21 cellular contexts compared by ENCODE assay signal in genomic region chr6:36793296-36793912, GRCh38. TPM values are rescaled to one million over a fixed set of nuclear protein-coding genes. Genes with fewer than 3 reads are reported as not detected.
DNase-seq lines count a peak whose midpoint lies in the region; TF ChIP-seq lines count a peak whose summit lies in the region.
"Had no signal": no experiment of that assay in that cellular context is flagged by ENCODE, and none has a peak within 500 bp of the region (broad histone marks: within the 10 kb centered on the region; RNA-seq: fewer than 3 reads in every experiment).

No MANE protein-coding gene starts in this region.

- H2AFZ ChIP-seq in neural progenitor cell (replicated peaks): peak overlapping the region; percentile 95

- H3K36me3 ChIP-seq in BLaER1: no peaks in the 10 kb centered on the region
- H3K36me3 ChIP-seq in neural progenitor cell: no peaks in the 10 kb centered on the region
- H3K36me3 ChIP-seq: gastroesophageal sphincter, pancreas, upper lobe of left lung had no signal

- no peak for TF ChIP-seq CTCF in glutamatergic neuron (IDR thresholded peaks at IDR 0.05; ENCODE audit: partially characterized antibody, unreplicated experiment)
- TF ChIP-seq CTCF in neural progenitor cell (IDR thresholded peaks at IDR 0.05): no peak
- no peak for TF ChIP-seq CTCF in chondrocyte (IDR thresholded peaks at IDR 0.05)

- H3K4me1 Mint-ChIP-seq in glutamatergic neuron (ENCODE audit: low read depth, unreplicated experiment): peaks cover 18% of the 10 kb centered on the region
- H3K4me1 Mint-ChIP-seq in neural progenitor cell: peaks cover 50% of the 10 kb centered on the region
- H3K4me1 Mint-ChIP-seq in chondrocyte (ENCODE audit: low read depth): no peaks in the 10 kb centered on the region

- H3K4me2 ChIP-seq in BLaER1 (peak overlapping the region; percentile 43), neural progenitor cell (peak overlapping the region; percentile 34)

- H3K9me3 Mint-ChIP-seq in glutamatergic neuron (ENCODE audit: unreplicated experiment): peaks cover 6% of the 10 kb centered on the region
- H3K9me3 Mint-ChIP-seq in neural progenitor cell: no peaks in the 10 kb centered on the region
- H3K9me3 Mint-ChIP-seq in chondrocyte (ENCODE audit: low read depth): no peaks in the 10 kb centered on the region
- H3K9me3 Mint-ChIP-seq: stimulated activated naive CD8-positive, alpha-beta T cell treated with anti-CD3 and anti-CD28 coated beads, Interleukin-15, Interleukin-2, amounts not matched to agents 100 ng/mL and 50 ng/mL, for 24 hours had no signal

- H3K9ac ChIP-seq in BLaER1: no peak overlapping the region
- no peak overlapping the region for H3K9ac ChIP-seq in neural progenitor cell

- H3K27ac ChIP-seq in BLaER1 (no peak overlapping the region), neural progenitor cell (peak overlapping the region; percentile 70)
- H3K27ac ChIP-seq: gastroesophageal sphincter, pancreas, upper lobe of left lung had no signal

- peak overlapping the region; percentile 93 for H3K27ac Mint-ChIP-seq in glutamatergic neuron (ENCODE audit: unreplicated experiment)
- H3K27ac Mint-ChIP-seq in neural progenitor cell: peak overlapping the region; percentile 57
- no peak overlapping the region for H3K27ac Mint-ChIP-seq in chondrocyte (ENCODE audit: unreplicated experiment)
- H3K27ac Mint-ChIP-seq: stimulated activated naive CD8-positive, alpha-beta T cell treated with anti-CD3 and anti-CD28 coated beads, Interleukin-15, Interleukin-2, amounts not matched to agents 100 ng/mL and 50 ng/mL, for 24 hours had no signal

- peaks cover 21% of the 10 kb centered on the region for H3F3A ChIP-seq in neural progenitor cell (ENCODE audit: low read depth)

- H3K27me3 ChIP-seq in BLaER1 (no peaks in the 10 kb centered on the region), neural progenitor cell (no peaks in the 10 kb centered on the region)
- H3K27me3 ChIP-seq: pancreas, upper lobe of left lung had no signal

- H3K36me3 Mint-ChIP-seq in glutamatergic neuron (ENCODE audit: unreplicated experiment) (no peaks in the 10 kb centered on the region), neural progenitor cell (no peaks in the 10 kb centered on the region), chondrocyte (ENCODE audit: low read depth) (no peaks in the 10 kb centered on the region)

- peak overlapping the region; percentile 72 for H3K4me3 Mint-ChIP-seq in glutamatergic neuron (ENCODE audit: unreplicated experiment)
- peak overlapping the region; percentile 12 for H3K4me3 Mint-ChIP-seq in neural progenitor cell
- H3K4me3 Mint-ChIP-seq in chondrocyte (ENCODE audit: unreplicated experiment): no peak overlapping the region
- H3K4me3 Mint-ChIP-seq: stimulated activated naive CD8-positive, alpha-beta T cell treated with anti-CD3 and anti-CD28 coated beads, Interleukin-15, Interleukin-2, amounts not matched to agents 100 ng/mL and 50 ng/mL, for 24 hours had no signal

- H3K4me3 ChIP-seq in BLaER1 (no peak overlapping the region), neural progenitor cell (no peak overlapping the region)
- H3K4me3 ChIP-seq: gastroesophageal sphincter, mucosa of descending colon, pancreas, upper lobe of left lung had no signal

- H3K4me1 ChIP-seq in BLaER1: peaks cover 23% of the 10 kb centered on the region
- peaks cover 25% of the 10 kb centered on the region for H3K4me1 ChIP-seq in neural progenitor cell
- H3K4me1 ChIP-seq: gastroesophageal sphincter, pancreas, upper lobe of left lung had no signal

- H3K9me3 ChIP-seq in BLaER1: no peaks in the 10 kb centered on the region
- no peaks in the 10 kb centered on the region for H3K9me3 ChIP-seq in neural progenitor cell (ENCODE audit: low read depth)
- H3K9me3 ChIP-seq: gastroesophageal sphincter, mucosa of descending colon, pancreas, upper lobe of left lung had no signal

- H4K20me1 ChIP-seq in BLaER1 (no peaks in the 10 kb centered on the region), neural progenitor cell (ENCODE audit: low read depth) (no peaks in the 10 kb centered on the region)

- H3K27me3 Mint-ChIP-seq in glutamatergic neuron (ENCODE audit: unreplicated experiment) (peaks cover 6% of the 10 kb centered on the region), neural progenitor cell (ENCODE audit: insufficient read depth, low read depth) (no peaks in the 10 kb centered on the region), chondrocyte (ENCODE audit: low read depth) (peaks cover 26% of the 10 kb centered on the region)

- no peaks in the 10 kb centered on the region for H3K79me2 ChIP-seq in neural progenitor cell (ENCODE audit: low read depth)

- peak; percentile 67 to 74 for DNase-seq in NCI-H524 (lab: John Stamatoyannopoulos, UW)
- DNase-seq in glutamatergic neuron: no peak
- peak; percentile 31 for DNase-seq in neural progenitor cell (ENCODE audit: low spot score)
- DNase-seq in activated effector memory CD4-positive, alpha-beta T cell treated with Interleukin-2 at 50 U/mL for 16 hours: no peak
- no peak for DNase-seq in CD1c-positive myeloid dendritic cell (ENCODE audit: extremely low spot score)
- no peak for DNase-seq in chondrocyte (ENCODE audit: low spot score)
- no peak for DNase-seq in pons (ENCODE audit: low spot score)
- DNase-seq: activated CD4-positive, alpha-beta T cell treated with anti-CD3 and anti-CD28 coated beads for 4 hours; activated CD8-positive, alpha-beta memory T cell treated with anti-CD3 and anti-CD28 coated beads, Interleukin-2, amount 50 U/mL, for 4 hours; activated effector memory CD4-positive, alpha-beta T cell treated with anti-CD3 and anti-CD28 coated beads, Interleukin-2, amount 50 U/mL, for 16 hours; KBM-7; mucosa of descending colon; NCI-H2029; NCI-H510A treated with DMSO at 0.1 percent for 48 hours; pancreas; stimulated activated CD4-positive, alpha-beta T cell treated with anti-CD3 and anti-CD28 coated beads, Interleukin-2, amount 100 ng/mL, for 24 hours; upper lobe of left lung had no signal

RNA-seq across cellular contexts. Expression of gene CPNE5, which starts 45.8 kb away (rescaled TPM):
- total RNA-seq in glutamatergic neuron (ENCODE audit: unreplicated experiment) (2.9 TPM), neural progenitor cell (ENCODE audit: low replicate concordance) (0.56 TPM in 1 of 2 replicates, not detected in the other), chondrocyte (0.18 TPM in 1 of 3 replicates, not detected in the others)
- total RNA-seq: A172 had no signal

Comparison
In these comparisons a context has a peak if more than half of its experiments do, and no peak if none do; other contexts are left out.
1. DNase-seq: peak in NCI-H524 (2 of 2) and neural progenitor cell (single experiment); none in glutamatergic neuron (single experiment), activated effector memory CD4-positive, alpha-beta T cell treated with Interleukin-2 at 50 U/mL for 16 hours (single experiment), CD1c-positive myeloid dendritic cell (single experiment), chondrocyte (single experiment) and pons (single experiment).